ENCODE assay signal across 1 cellular context in the genomic region with DNA sequence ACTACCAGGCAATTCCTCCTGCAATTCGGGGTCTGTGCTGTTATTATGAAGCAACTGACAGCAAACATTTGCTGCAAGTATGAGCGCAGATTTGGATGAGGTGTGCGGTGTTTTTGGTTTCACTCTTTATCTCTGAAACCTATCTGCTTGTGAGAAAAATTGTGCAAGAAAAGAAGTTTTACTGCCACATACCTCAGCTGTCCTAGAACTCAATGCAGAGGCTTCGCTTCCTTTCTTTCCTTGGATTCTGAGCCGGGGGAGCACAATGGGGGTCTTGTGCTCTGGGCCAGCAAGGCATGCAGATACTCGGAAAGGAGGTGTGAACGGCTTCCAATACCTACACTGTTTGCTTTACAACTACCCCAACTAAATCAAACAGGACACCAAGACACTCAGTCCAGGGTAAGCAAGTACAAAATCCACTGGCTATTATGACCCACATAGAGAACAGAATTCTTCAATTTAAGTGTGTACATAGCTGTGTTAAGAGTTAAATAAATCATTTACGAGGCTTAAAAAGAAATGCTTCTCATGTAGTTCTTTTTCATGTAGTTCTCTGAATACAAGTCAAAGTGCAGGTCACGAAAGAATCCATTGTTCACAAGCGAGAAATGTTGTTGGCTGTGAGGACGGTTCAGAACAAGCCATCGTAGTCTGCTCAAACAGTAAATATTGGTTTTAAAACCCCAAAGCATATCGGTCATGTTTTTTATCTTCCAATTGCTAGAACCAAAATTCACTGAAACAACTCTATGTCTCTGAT.
A peak's percentile ranks its signal among the peaks of the same experiment; 100 is the strongest.
TF ChIP-seq lines count a peak whose summit lies in the region.

No MANE protein-coding gene starts in this region.

TF ChIP-seq in HepG2, 621 proteins besides CTCF, POLR2A, EP300 and RAD21 (continued from another document and continues in another):
- TF ChIP-seq, protein P1, sequence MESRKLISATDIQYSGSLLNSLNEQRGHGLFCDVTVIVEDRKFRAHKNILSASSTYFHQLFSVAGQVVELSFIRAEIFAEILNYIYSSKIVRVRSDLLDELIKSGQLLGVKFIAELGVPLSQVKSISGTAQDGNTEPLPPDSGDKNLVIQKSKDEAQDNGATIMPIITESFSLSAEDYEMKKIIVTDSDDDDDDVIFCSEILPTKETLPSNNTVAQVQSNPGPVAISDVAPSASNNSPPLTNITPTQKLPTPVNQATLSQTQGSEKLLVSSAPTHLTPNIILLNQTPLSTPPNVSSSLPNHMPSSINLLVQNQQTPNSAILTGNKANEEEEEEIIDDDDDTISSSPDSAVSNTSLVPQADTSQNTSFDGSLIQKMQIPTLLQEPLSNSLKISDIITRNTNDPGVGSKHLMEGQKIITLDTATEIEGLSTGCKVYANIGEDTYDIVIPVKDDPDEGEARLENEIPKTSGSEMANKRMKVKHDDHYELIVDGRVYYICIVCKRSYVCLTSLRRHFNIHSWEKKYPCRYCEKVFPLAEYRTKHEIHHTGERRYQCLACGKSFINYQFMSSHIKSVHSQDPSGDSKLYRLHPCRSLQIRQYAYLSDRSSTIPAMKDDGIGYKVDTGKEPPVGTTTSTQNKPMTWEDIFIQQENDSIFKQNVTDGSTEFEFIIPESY (CRISPR knock-in tag; IDR thresholded peaks at IDR 0.05) = 0 out of 2 replicates have a peak, but pooled peaks have one; percentile 43
- TF ChIP-seq MAZ (IDR thresholded peaks at IDR 0.05; ENCODE audit: borderline replicate concordance, low read depth, low read length) (no peak), MAZ (CRISPR knock-in tag; IDR thresholded peaks at IDR 0.05; ENCODE audit: low read depth) (0 out of 2 replicates have a peak, but pooled peaks have one; percentile 7), SALL2 (CRISPR knock-in tag; IDR thresholded peaks at IDR 0.05) (peak; percentile 58; the same call in 1 of the 2 replicates), CAMTA2 (CRISPR knock-in tag; IDR thresholded peaks at IDR 0.05; ENCODE audit: borderline replicate concordance) (no peak), YEATS4 (CRISPR knock-in tag; IDR thresholded peaks at IDR 0.05; ENCODE audit: borderline replicate concordance) (peak; percentile 36; the same call in 1 of the 2 replicates), ZNF569 (CRISPR knock-in tag; IDR thresholded peaks at IDR 0.05; ENCODE audit: borderline replicate concordance) (no peak), ZNF350 (CRISPR knock-in tag; IDR thresholded peaks at IDR 0.05; ENCODE audit: borderline replicate concordance, low read depth) (no peak), ATM (IDR thresholded peaks at IDR 0.05; ENCODE audit: borderline replicate concordance) (no peak), ZNF563 (CRISPR knock-in tag; IDR thresholded peaks at IDR 0.05) (no peak), MAFF (IDR thresholded peaks at IDR 0.05; ENCODE audit: low read depth, low read length) (no peak), GATA4 (IDR thresholded peaks at IDR 0.05; ENCODE audit: borderline replicate concordance, low read depth) (peak; percentile 61; the same call in 1 of the 2 replicates), KDM3A (CRISPR knock-in tag; IDR thresholded peaks at IDR 0.05; ENCODE audit: low read depth) (0 out of 2 replicates have a peak, but pooled peaks have one; percentile 35), ZNF354B (CRISPR knock-in tag; IDR thresholded peaks at IDR 0.05) (no peak), ZNF24 (IDR thresholded peaks at IDR 0.05) (no peak), IRF2 (CRISPR knock-in tag; IDR thresholded peaks at IDR 0.05) (no peak), ZC3H4 (CRISPR knock-in tag; IDR thresholded peaks at IDR 0.05; ENCODE audit: borderline replicate concordance) (no peak), NR3C1 (CRISPR knock-in tag; IDR thresholded peaks at IDR 0.05) (no peak), ZNF776 (CRISPR knock-in tag; IDR thresholded peaks at IDR 0.05) (no peak), SAP130 (CRISPR knock-in tag; IDR thresholded peaks at IDR 0.05; ENCODE audit: low read depth) (peak; percentile 80), KLF13 (CRISPR knock-in tag; IDR thresholded peaks at IDR 0.05) (no peak), RXRA (CRISPR knock-in tag; IDR thresholded peaks at IDR 0.05) (peak; percentile 55; the same call in 1 of the 2 replicates), ARNT2 (CRISPR knock-in tag; IDR thresholded peaks at IDR 0.05; ENCODE audit: low read depth) (no peak), FOSL1 (CRISPR knock-in tag; IDR thresholded peaks at IDR 0.05; ENCODE audit: borderline replicate concordance) (no peak), NCOR1 (IDR thresholded peaks at IDR 0.05; ENCODE audit: borderline replicate concordance, low read length) (peak; percentile 82; the same call in 1 of the 2 replicates), GABPA (IDR thresholded peaks at IDR 0.05; ENCODE audit: low read depth, low read length) (no peak), GABPA (CRISPR knock-in tag; IDR thresholded peaks at IDR 0.05; ENCODE audit: low read depth) (no peak), NONO (IDR thresholded peaks at IDR 0.05) (no peak), NONO (CRISPR knock-in tag; conservative IDR thresholded peaks at IDR 0.05) (0 out of 2 replicates have a peak, but pooled peaks have one; percentile 22), ZNF557 (CRISPR knock-in tag; IDR thresholded peaks at IDR 0.05) (peak; percentile 62; the same call in 1 of the 2 replicates), RAD51 (IDR thresholded peaks at IDR 0.05; ENCODE audit: borderline replicate concordance) (no peak), ELF3 (CRISPR knock-in tag; IDR thresholded peaks at IDR 0.05) (peak; percentile 50; the same call in 1 of the 2 replicates), ISL2 (CRISPR knock-in tag; IDR thresholded peaks at IDR 0.05) (peak; percentile 95), CEBPB (IDR thresholded peaks at IDR 0.05; ENCODE audit: borderline replicate concordance, low read depth, low read length) (peak; percentile 65), SIX4 (CRISPR knock-in tag; IDR thresholded peaks at IDR 0.05) (peak; percentile 46; the same call in 1 of the 2 replicates), MXD4 (CRISPR knock-in tag; IDR thresholded peaks at IDR 0.05) (no peak)
- TF ChIP-seq, protein P2, sequence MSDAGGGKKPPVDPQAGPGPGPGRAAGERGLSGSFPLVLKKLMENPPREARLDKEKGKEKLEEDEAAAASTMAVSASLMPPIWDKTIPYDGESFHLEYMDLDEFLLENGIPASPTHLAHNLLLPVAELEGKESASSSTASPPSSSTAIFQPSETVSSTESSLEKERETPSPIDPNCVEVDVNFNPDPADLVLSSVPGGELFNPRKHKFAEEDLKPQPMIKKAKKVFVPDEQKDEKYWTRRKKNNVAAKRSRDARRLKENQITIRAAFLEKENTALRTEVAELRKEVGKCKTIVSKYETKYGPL (CRISPR knock-in tag; IDR thresholded peaks at IDR 0.05) = 0 out of 2 replicates have a peak, but pooled peaks have one; percentile 27
- TF ChIP-seq, protein P3, sequence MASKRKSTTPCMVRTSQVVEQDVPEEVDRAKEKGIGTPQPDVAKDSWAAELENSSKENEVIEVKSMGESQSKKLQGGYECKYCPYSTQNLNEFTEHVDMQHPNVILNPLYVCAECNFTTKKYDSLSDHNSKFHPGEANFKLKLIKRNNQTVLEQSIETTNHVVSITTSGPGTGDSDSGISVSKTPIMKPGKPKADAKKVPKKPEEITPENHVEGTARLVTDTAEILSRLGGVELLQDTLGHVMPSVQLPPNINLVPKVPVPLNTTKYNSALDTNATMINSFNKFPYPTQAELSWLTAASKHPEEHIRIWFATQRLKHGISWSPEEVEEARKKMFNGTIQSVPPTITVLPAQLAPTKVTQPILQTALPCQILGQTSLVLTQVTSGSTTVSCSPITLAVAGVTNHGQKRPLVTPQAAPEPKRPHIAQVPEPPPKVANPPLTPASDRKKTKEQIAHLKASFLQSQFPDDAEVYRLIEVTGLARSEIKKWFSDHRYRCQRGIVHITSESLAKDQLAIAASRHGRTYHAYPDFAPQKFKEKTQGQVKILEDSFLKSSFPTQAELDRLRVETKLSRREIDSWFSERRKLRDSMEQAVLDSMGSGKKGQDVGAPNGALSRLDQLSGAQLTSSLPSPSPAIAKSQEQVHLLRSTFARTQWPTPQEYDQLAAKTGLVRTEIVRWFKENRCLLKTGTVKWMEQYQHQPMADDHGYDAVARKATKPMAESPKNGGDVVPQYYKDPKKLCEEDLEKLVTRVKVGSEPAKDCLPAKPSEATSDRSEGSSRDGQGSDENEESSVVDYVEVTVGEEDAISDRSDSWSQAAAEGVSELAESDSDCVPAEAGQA (IDR thresholded peaks at IDR 0.05; ENCODE audit: low read depth) = no peak
- TF ChIP-seq, protein P3 (CRISPR knock-in tag; IDR thresholded peaks at IDR 0.05; ENCODE audit: borderline replicate concordance) = no peak
- TF ChIP-seq, protein P4, sequence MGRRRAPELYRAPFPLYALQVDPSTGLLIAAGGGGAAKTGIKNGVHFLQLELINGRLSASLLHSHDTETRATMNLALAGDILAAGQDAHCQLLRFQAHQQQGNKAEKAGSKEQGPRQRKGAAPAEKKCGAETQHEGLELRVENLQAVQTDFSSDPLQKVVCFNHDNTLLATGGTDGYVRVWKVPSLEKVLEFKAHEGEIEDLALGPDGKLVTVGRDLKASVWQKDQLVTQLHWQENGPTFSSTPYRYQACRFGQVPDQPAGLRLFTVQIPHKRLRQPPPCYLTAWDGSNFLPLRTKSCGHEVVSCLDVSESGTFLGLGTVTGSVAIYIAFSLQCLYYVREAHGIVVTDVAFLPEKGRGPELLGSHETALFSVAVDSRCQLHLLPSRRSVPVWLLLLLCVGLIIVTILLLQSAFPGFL (CRISPR knock-in tag; IDR thresholded peaks at IDR 0.05) = no peak
- TF ChIP-seq, protein P5, sequence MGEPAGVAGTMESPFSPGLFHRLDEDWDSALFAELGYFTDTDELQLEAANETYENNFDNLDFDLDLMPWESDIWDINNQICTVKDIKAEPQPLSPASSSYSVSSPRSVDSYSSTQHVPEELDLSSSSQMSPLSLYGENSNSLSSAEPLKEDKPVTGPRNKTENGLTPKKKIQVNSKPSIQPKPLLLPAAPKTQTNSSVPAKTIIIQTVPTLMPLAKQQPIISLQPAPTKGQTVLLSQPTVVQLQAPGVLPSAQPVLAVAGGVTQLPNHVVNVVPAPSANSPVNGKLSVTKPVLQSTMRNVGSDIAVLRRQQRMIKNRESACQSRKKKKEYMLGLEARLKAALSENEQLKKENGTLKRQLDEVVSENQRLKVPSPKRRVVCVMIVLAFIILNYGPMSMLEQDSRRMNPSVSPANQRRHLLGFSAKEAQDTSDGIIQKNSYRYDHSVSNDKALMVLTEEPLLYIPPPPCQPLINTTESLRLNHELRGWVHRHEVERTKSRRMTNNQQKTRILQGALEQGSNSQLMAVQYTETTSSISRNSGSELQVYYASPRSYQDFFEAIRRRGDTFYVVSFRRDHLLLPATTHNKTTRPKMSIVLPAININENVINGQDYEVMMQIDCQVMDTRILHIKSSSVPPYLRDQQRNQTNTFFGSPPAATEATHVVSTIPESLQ (CRISPR knock-in tag; conservative IDR thresholded peaks at IDR 0.05) = no peak
- TF ChIP-seq, protein P6, sequence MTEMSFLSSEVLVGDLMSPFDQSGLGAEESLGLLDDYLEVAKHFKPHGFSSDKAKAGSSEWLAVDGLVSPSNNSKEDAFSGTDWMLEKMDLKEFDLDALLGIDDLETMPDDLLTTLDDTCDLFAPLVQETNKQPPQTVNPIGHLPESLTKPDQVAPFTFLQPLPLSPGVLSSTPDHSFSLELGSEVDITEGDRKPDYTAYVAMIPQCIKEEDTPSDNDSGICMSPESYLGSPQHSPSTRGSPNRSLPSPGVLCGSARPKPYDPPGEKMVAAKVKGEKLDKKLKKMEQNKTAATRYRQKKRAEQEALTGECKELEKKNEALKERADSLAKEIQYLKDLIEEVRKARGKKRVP (CRISPR knock-in tag; IDR thresholded peaks at IDR 0.05) = no peak
- TF ChIP-seq, protein P7, sequence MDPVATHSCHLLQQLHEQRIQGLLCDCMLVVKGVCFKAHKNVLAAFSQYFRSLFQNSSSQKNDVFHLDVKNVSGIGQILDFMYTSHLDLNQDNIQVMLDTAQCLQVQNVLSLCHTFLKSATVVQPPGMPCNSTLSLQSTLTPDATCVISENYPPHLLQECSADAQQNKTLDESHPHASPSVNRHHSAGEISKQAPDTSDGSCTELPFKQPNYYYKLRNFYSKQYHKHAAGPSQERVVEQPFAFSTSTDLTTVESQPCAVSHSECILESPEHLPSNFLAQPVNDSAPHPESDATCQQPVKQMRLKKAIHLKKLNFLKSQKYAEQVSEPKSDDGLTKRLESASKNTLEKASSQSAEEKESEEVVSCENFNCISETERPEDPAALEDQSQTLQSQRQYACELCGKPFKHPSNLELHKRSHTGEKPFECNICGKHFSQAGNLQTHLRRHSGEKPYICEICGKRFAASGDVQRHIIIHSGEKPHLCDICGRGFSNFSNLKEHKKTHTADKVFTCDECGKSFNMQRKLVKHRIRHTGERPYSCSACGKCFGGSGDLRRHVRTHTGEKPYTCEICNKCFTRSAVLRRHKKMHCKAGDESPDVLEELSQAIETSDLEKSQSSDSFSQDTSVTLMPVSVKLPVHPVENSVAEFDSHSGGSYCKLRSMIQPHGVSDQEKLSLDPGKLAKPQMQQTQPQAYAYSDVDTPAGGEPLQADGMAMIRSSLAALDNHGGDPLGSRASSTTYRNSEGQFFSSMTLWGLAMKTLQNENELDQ (CRISPR knock-in tag; IDR thresholded peaks at IDR 0.05; ENCODE audit: borderline replicate concordance) = peak; percentile 86; the same call in 1 of the 2 replicates
- TF ChIP-seq, protein P8, sequence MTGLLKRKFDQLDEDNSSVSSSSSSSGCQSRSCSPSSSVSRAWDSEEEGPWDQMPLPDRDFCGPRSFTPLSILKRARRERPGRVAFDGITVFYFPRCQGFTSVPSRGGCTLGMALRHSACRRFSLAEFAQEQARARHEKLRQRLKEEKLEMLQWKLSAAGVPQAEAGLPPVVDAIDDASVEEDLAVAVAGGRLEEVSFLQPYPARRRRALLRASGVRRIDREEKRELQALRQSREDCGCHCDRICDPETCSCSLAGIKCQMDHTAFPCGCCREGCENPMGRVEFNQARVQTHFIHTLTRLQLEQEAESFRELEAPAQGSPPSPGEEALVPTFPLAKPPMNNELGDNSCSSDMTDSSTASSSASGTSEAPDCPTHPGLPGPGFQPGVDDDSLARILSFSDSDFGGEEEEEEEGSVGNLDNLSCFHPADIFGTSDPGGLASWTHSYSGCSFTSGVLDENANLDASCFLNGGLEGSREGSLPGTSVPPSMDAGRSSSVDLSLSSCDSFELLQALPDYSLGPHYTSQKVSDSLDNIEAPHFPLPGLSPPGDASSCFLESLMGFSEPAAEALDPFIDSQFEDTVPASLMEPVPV (CRISPR knock-in tag; IDR thresholded peaks at IDR 0.05) = no peak
